ENCODE assay signal across 28 cellular contexts in the genomic region with DNA sequence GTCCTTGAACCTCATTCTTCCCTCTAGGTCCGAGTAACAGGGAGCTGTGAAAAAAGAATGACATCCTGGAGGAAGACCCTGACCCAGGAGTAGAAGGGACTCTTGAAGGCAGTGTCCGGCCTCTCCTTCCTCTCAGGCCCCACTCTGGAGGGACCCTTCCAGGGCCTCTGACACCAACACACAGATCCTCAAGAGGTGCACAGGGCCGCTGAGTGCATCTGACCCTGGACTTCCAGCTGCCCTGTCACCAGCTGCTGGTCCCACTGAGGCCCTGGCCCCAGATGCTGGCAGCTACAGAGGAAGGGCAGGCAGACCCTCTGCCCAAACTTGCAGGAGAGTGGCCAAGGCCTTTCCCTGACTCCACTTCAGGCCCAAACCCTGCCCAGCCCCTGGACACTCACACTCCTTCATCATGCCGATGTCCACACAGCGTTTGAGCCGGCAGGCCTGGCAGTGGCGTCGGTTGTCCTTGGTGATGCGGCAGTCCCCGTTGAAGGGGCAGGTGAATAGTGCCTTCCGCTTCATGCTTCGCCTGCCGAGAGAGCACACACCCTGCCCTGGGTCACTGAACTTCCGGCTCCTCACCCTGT. TPM values are rescaled to one million over a fixed set of nuclear protein-coding genes. Genes with fewer than 3 reads are reported as not detected.
DNase-seq lines count a peak whose midpoint lies in the region; ATAC-seq and TF ChIP-seq lines count a peak whose summit lies in the region.
"Had no signal": no experiment of that assay in that cellular context is flagged by ENCODE, and none has a peak within 500 bp of the region (broad histone marks: within the 10 kb centered on the region; RNA-seq: fewer than 3 reads in every experiment).

No MANE protein-coding gene starts in this region.

- 92 to 97% (median 93%) methylated on average over 14 of the region's 14 CpGs for WGBS in heart left ventricle, 4 donors

- peak overlapping the region; percentile 46 for H3K27ac Mint-ChIP-seq in activated naive CD8-positive, alpha-beta T cell treated with anti-CD3 and anti-CD28 coated beads for 36 hours
- H3K27ac Mint-ChIP-seq in activated naive CD8-positive, alpha-beta T cell treated with anti-CD3 and anti-CD28 coated beads, Interleukin-2, amount 50 U/mL, for 24 hours: no peak overlapping the region
- H3K27ac Mint-ChIP-seq in activated T-helper 1 cell treated with anti-CD3 and anti-CD28 coated beads, Interleukin-12 subunit alpha, Interleukin-12 subunit beta, Interleukin-2, Interleukin-4 antibody, amounts not matched to agents 30 ng/mL and 10 ng/mL and 1 ng/mL, durations not matched to agents 14 hours and 24 hours and 36 hours: peak overlapping the region; percentile 80
- H3K27ac Mint-ChIP-seq in Caco-2 (ENCODE audit: unreplicated experiment): no peak overlapping the region

- POLR2A ChIA-PET in Caco-2 (lab: Charles Lee): no interaction called here

- H3K9me3 ChIP-seq in vagina (no peaks in the 10 kb centered on the region), heart left ventricle (no peaks in the 10 kb centered on the region), Caco-2 (no peaks in the 10 kb centered on the region)
- H3K9me3 ChIP-seq: ascending aorta, neutrophil had no signal

- TF ChIP-seq POLR2A in vagina (IDR thresholded peaks at IDR 0.05) (no peak), heart left ventricle (IDR thresholded peaks at IDR 0.05) (no peak)

- H3K4me3 ChIP-seq in vagina (no peak overlapping the region), heart left ventricle (no peak overlapping the region), Caco-2 (ENCODE audit: low read depth, low read length) (no peak overlapping the region)
- H3K4me3 ChIP-seq: ascending aorta, GM12878, PC-9 had no signal

- H3K36me3 Mint-ChIP-seq in activated naive CD8-positive, alpha-beta T cell treated with anti-CD3 and anti-CD28 coated beads for 36 hours: peaks cover 72% of the 10 kb centered on the region
- H3K36me3 Mint-ChIP-seq in activated naive CD8-positive, alpha-beta T cell treated with anti-CD3 and anti-CD28 coated beads, Interleukin-2, amount 50 U/mL, for 24 hours (ENCODE audit: low read depth): peaks cover 64% of the 10 kb centered on the region
- peaks cover 81% of the 10 kb centered on the region for H3K36me3 Mint-ChIP-seq in activated T-helper 1 cell treated with anti-CD3 and anti-CD28 coated beads, Interleukin-12 subunit alpha, Interleukin-12 subunit beta, Interleukin-2, Interleukin-4 antibody, amounts not matched to agents 30 ng/mL and 10 ng/mL and 1 ng/mL, durations not matched to agents 14 hours and 24 hours and 36 hours (ENCODE audit: low read depth)
- peaks cover 5% of the 10 kb centered on the region for H3K36me3 Mint-ChIP-seq in Caco-2 (ENCODE audit: insufficient read depth, unreplicated experiment)

- no peak for TF ChIP-seq CTCF in foreskin keratinocyte (conservative IDR thresholded peaks at IDR 0.05)
- TF ChIP-seq CTCF in vagina (IDR thresholded peaks at IDR 0.05): no peak
- no peak for TF ChIP-seq CTCF in heart left ventricle (IDR thresholded peaks at IDR 0.05)
- no peak for TF ChIP-seq CTCF in Caco-2 (IDR thresholded peaks at IDR 0.05; ENCODE audit: insufficient read depth in 1 of 2, low read depth in 1 of 2, low read length in 1 of 2, severe bottlenecking in 1 of 2, unreplicated experiment in 1 of 2)

- CTCF ChIA-PET in Caco-2 (lab: Charles Lee): no interaction called here

- no peak overlapping the region for H3K4me3 Mint-ChIP-seq in activated naive CD8-positive, alpha-beta T cell treated with anti-CD3 and anti-CD28 coated beads for 36 hours
- H3K4me3 Mint-ChIP-seq in activated naive CD8-positive, alpha-beta T cell treated with anti-CD3 and anti-CD28 coated beads, Interleukin-2, amount 50 U/mL, for 24 hours: no peak overlapping the region
- peak overlapping the region; percentile 37 for H3K4me3 Mint-ChIP-seq in activated T-helper 1 cell treated with anti-CD3 and anti-CD28 coated beads, Interleukin-12 subunit alpha, Interleukin-12 subunit beta, Interleukin-2, Interleukin-4 antibody, amounts not matched to agents 30 ng/mL and 10 ng/mL and 1 ng/mL, durations not matched to agents 14 hours and 24 hours and 36 hours
- H3K4me3 Mint-ChIP-seq in Caco-2 (ENCODE audit: unreplicated experiment): no peak overlapping the region
- H3K4me3 Mint-ChIP-seq: CD14-positive monocyte had no signal

- no peaks in the 10 kb centered on the region for H3K36me3 ChIP-seq in vagina
- peaks cover 0 to 16% (median 0%) of the 10 kb centered on the region in 9 donors for H3K36me3 ChIP-seq in heart left ventricle
- H3K36me3 ChIP-seq in Caco-2 (ENCODE audit: control insufficient read depth, insufficient read depth, low read length): no peaks in the 10 kb centered on the region

- no peaks in the 10 kb centered on the region for H3K27me3 Mint-ChIP-seq in activated naive CD8-positive, alpha-beta T cell treated with anti-CD3 and anti-CD28 coated beads for 36 hours
- H3K27me3 Mint-ChIP-seq in activated naive CD8-positive, alpha-beta T cell treated with anti-CD3 and anti-CD28 coated beads, Interleukin-2, amount 50 U/mL, for 24 hours: no peaks in the 10 kb centered on the region
- no peaks in the 10 kb centered on the region for H3K27me3 Mint-ChIP-seq in activated T-helper 1 cell treated with anti-CD3 and anti-CD28 coated beads, Interleukin-12 subunit alpha, Interleukin-12 subunit beta, Interleukin-2, Interleukin-4 antibody, amounts not matched to agents 30 ng/mL and 10 ng/mL and 1 ng/mL, durations not matched to agents 14 hours and 24 hours and 36 hours (ENCODE audit: insufficient read depth)
- H3K27me3 Mint-ChIP-seq in Caco-2 (ENCODE audit: insufficient read depth, unreplicated experiment): no peaks in the 10 kb centered on the region

- DNase-seq in activated naive CD8-positive, alpha-beta T cell treated with anti-CD3 and anti-CD28 coated beads for 36 hours: no peak
- no peak for DNase-seq in activated naive CD8-positive, alpha-beta T cell treated with anti-CD3 and anti-CD28 coated beads, Interleukin-2, amount 50 U/mL, for 24 hours
- DNase-seq in activated T-helper 1 cell treated with anti-CD3 and anti-CD28 coated beads, Interleukin-12 subunit alpha, Interleukin-12 subunit beta, Interleukin-2, Interleukin-4 antibody, amounts not matched to agents 30 ng/mL and 10 ng/mL and 1 ng/mL, durations not matched to agents 14 hours and 24 hours and 36 hours (ENCODE audit: low spot score): no peak
- DNase-seq in foreskin keratinocyte (no peak), vagina (ENCODE audit: extremely low spot score in 2 of 2) (no peak), heart left ventricle (no peak), Caco-2 (no peak)
- DNase-seq: activated CD4-positive, CD25-positive, alpha-beta regulatory T cell treated with anti-CD3 and anti-CD28 coated beads, Interleukin-2, amount 50 U/mL, for 72 hours; activated CD8-positive, alpha-beta memory T cell treated with anti-CD3 and anti-CD28 coated beads, Interleukin-2, amount 50 U/mL, for 48 hours; activated naive CD4-positive, alpha-beta T cell treated with anti-CD3 and anti-CD28 coated beads, Interleukin-2, amount 50 U/mL, for 16 hours; caudate nucleus; GOT3; KBM-7; MM.1S; NCI-H1436; NCI-H2107; NCI-H446; NCI-H82; PC-9; SHP77 treated with DMSO at 0.1 percent for 48 hours; small intestine; stimulated activated CD4-positive, alpha-beta T cell treated with anti-CD3 and anti-CD28 coated beads, Interleukin-2, amount 100 ng/mL, for 48 hours; stimulated activated naive CD4-positive, alpha-beta T cell had no signal

- H3K27me3 ChIP-seq in foreskin keratinocyte (no peaks in the 10 kb centered on the region), vagina (no peaks in the 10 kb centered on the region), heart left ventricle (no peaks in the 10 kb centered on the region), Caco-2 (replicated peaks; ENCODE audit: control insufficient read depth, insufficient read depth, low read length) (no peaks in the 10 kb centered on the region)
- H3K27me3 ChIP-seq: ascending aorta, neutrophil had no signal

- peaks cover 12% of the 10 kb centered on the region for H3K4me1 ChIP-seq in foreskin keratinocyte
- H3K4me1 ChIP-seq in vagina: peaks cover 15% of the 10 kb centered on the region
- peaks cover 0 to 22% (median under 1%) of the 10 kb centered on the region in 12 donors for H3K4me1 ChIP-seq in heart left ventricle
- H3K4me1 ChIP-seq in Caco-2: no peaks in the 10 kb centered on the region; the same call in 1 of the 2 replicates

- intact Hi-C loops in activated T-helper 1 cell treated with anti-CD3 and anti-CD28 coated beads, Interleukin-12 subunit alpha, Interleukin-12 subunit beta, Interleukin-2, Interleukin-4 antibody, amounts not matched to agents 30 ng/mL and 10 ng/mL and 1 ng/mL, durations not matched to agents 14 hours and 24 hours and 36 hours (cut with micrococcal nuclease): loop anchor here (5.0 kb wide), 1 partner anchor 83 kb away; no protein-coding TSS in a partner anchor
- intact Hi-C loops in vagina (cut with DNase I) (no loop called here), heart left ventricle (cut with DNase I) (no loop called here), Caco-2 (cut with micrococcal nuclease; ENCODE audit: unreplicated experiment) (no loop called here)

- H3K4me1 Mint-ChIP-seq in activated naive CD8-positive, alpha-beta T cell treated with anti-CD3 and anti-CD28 coated beads for 36 hours: peaks cover 46% of the 10 kb centered on the region
- H3K4me1 Mint-ChIP-seq in activated naive CD8-positive, alpha-beta T cell treated with anti-CD3 and anti-CD28 coated beads, Interleukin-2, amount 50 U/mL, for 24 hours: peaks cover 78% of the 10 kb centered on the region
- peaks cover 91% of the 10 kb centered on the region for H3K4me1 Mint-ChIP-seq in activated T-helper 1 cell treated with anti-CD3 and anti-CD28 coated beads, Interleukin-12 subunit alpha, Interleukin-12 subunit beta, Interleukin-2, Interleukin-4 antibody, amounts not matched to agents 30 ng/mL and 10 ng/mL and 1 ng/mL, durations not matched to agents 14 hours and 24 hours and 36 hours (ENCODE audit: low read depth)
- no peaks in the 10 kb centered on the region for H3K4me1 Mint-ChIP-seq in Caco-2 (ENCODE audit: low read depth, unreplicated experiment)

- H3K27ac ChIP-seq in foreskin keratinocyte (peak overlapping the region; percentile 84), vagina (peak overlapping the region; percentile 23), heart left ventricle (no peak overlapping the region)
- H3K27ac ChIP-seq: ascending aorta, neutrophil, PC-9 had no signal

- no TSS peak for BruUV-seq in Caco-2 (replicated peaks; lab: Mats Ljungman, UMichigan)

- H3K9me3 Mint-ChIP-seq in activated naive CD8-positive, alpha-beta T cell treated with anti-CD3 and anti-CD28 coated beads for 36 hours: no peaks in the 10 kb centered on the region
- H3K9me3 Mint-ChIP-seq in activated naive CD8-positive, alpha-beta T cell treated with anti-CD3 and anti-CD28 coated beads, Interleukin-2, amount 50 U/mL, for 24 hours: no peaks in the 10 kb centered on the region
- no peaks in the 10 kb centered on the region for H3K9me3 Mint-ChIP-seq in activated T-helper 1 cell treated with anti-CD3 and anti-CD28 coated beads, Interleukin-12 subunit alpha, Interleukin-12 subunit beta, Interleukin-2, Interleukin-4 antibody, amounts not matched to agents 30 ng/mL and 10 ng/mL and 1 ng/mL, durations not matched to agents 14 hours and 24 hours and 36 hours
- no peaks in the 10 kb centered on the region for H3K9me3 Mint-ChIP-seq in Caco-2 (ENCODE audit: unreplicated experiment)

- ATAC-seq in activated naive CD8-positive, alpha-beta T cell treated with anti-CD3 and anti-CD28 coated beads, Interleukin-2, amount 50 U/mL, for 24 hours: no peak
- no peak for ATAC-seq in foreskin keratinocyte
- no peak for ATAC-seq in heart left ventricle
- ATAC-seq: GM12878 had no signal

RNA-seq across cellular contexts. Expression of gene VDR, which starts 40.1 kb away (rescaled TPM):
- 10 to 100 TPM; 55.8 TPM for total RNA-seq in activated naive CD8-positive, alpha-beta T cell treated with anti-CD3 and anti-CD28 coated beads for 36 hours
- total RNA-seq in activated T-helper 1 cell treated with anti-CD3 and anti-CD28 coated beads, Interleukin-12 subunit alpha, Interleukin-12 subunit beta, Interleukin-2, Interleukin-4 antibody, amounts not matched to agents 30 ng/mL and 10 ng/mL and 1 ng/mL, durations not matched to agents 14 hours and 24 hours and 36 hours: 305 and 318 TPM in 2 replicates
- total RNA-seq in foreskin keratinocyte: 33.4 and 33.6 TPM in 2 replicates
- polyA plus RNA-seq in foreskin keratinocyte: 14.9 and 15.8 TPM in 2 replicates
- total RNA-seq in vagina: 23.6 TPM
- total RNA-seq in heart left ventricle: 1 to 10 TPM in 3 of 9 donors, under 1 TPM in 6; 0.15 to 4.3 (median 0.63) TPM
- 1 to 10 TPM in 1 of 2 donors, under 1 TPM in 1; 0.15 to 2.0 TPM for polyA plus RNA-seq in heart left ventricle
- total RNA-seq in Caco-2 (2022): 13.6 and 15.4 TPM in 2 replicates
- total RNA-seq: lung microvascular endothelial cell had no signal

RNA-seq across cellular contexts. Expression of gene HDAC7, which starts 45.0 kb away (rescaled TPM):
- 100 to 1,000 TPM; 233 to 246 TPM for total RNA-seq in activated naive CD8-positive, alpha-beta T cell treated with anti-CD3 and anti-CD28 coated beads for 36 hours
- total RNA-seq in activated T-helper 1 cell treated with anti-CD3 and anti-CD28 coated beads, Interleukin-12 subunit alpha, Interleukin-12 subunit beta, Interleukin-2, Interleukin-4 antibody, amounts not matched to agents 30 ng/mL and 10 ng/mL and 1 ng/mL, durations not matched to agents 14 hours and 24 hours and 36 hours: 453 and 466 TPM in 2 replicates
- total RNA-seq in foreskin keratinocyte: 52.3 and 55.8 TPM in 2 replicates
- polyA plus RNA-seq in foreskin keratinocyte: 47.3 and 51.7 TPM in 2 replicates
- total RNA-seq in vagina: 67.0 TPM
- 10 to 100 TPM; 27.4 to 63.0 (median 38.6) TPM for total RNA-seq in heart left ventricle
- polyA plus RNA-seq in heart left ventricle: 10 to 100 TPM; 42.2 to 43.9 TPM
- 71.2 and 71.9 TPM in 2 replicates for total RNA-seq in Caco-2 (2022)

Comparison
In these comparisons a context has a peak if more than half of its experiments do, and no peak if none do; other contexts are left out.
1. H3K27ac Mint-ChIP-seq: peak in activated naive CD8-positive, alpha-beta T cell treated with anti-CD3 and anti-CD28 coated beads for 36 hours (single experiment) and activated T-helper 1 cell treated with anti-CD3 and anti-CD28 coated beads, Interleukin-12 subunit alpha, Interleukin-12 subunit beta, Interleukin-2, Interleukin-4 antibody, amounts not matched to agents 30 ng/mL and 10 ng/mL and 1 ng/mL, durations not matched to agents 14 hours and 24 hours and 36 hours (single experiment); none in activated naive CD8-positive, alpha-beta T cell treated with anti-CD3 and anti-CD28 coated beads, Interleukin-2, amount 50 U/mL, for 24 hours (single experiment) and Caco-2 (single experiment).
2. H3K27ac ChIP-seq: peak in foreskin keratinocyte (single experiment) and vagina (single experiment); none in heart left ventricle (0 of 12).